In the genomic region with DNA sequence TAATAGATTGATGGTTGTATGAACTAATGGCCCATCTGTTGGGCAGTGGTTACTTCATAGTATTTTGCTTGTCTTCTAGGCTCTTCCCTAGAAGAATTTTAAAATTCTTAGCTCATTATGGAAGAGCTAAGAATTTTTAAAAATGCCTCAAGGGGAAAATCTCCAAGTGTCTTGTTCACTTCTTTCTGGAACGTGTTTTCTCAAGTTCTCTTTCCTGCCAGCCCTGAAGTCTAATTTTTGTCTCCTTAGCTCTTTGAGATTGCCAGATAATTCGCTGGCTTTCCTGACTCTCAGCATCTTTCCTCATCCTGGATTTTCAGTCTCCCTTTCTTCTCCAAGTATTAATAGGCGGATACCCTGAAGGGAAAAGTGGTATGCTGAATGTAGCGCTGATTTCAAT, we compare ENCODE assay signal across 8 cellular contexts.
"Had no signal": no experiment of that assay in that cellular context is flagged by ENCODE, and none has a peak within 500 bp of the region (broad histone marks: within the 10 kb centered on the region; RNA-seq: fewer than 3 reads in every experiment).

No MANE protein-coding gene starts in this region.

- ATAC-seq: HCT116, K562 had no signal

- H3K36me3 ChIP-seq: HAP-1 had no signal

- H3K9me3 Mint-ChIP-seq: HFFc6 had no signal

- H3K4me3 Mint-ChIP-seq: HFFc6 had no signal

- H3K27ac Mint-ChIP-seq: HFFc6 had no signal

- DNase-seq: GM23248, GOT3, H7, HFFc6, IMR-90 had no signal

- H3K9ac ChIP-seq: GM23248 had no signal

- H3K9me3 ChIP-seq: HAP-1 had no signal

- H2AFZ ChIP-seq: GM23248 had no signal

- H3K27ac ChIP-seq: GM23248 had no signal

- H3K4me3 ChIP-seq: GM23248, HAP-1, K562 had no signal
